9 cellular contexts compared by ENCODE assay signal in the genomic region with DNA sequence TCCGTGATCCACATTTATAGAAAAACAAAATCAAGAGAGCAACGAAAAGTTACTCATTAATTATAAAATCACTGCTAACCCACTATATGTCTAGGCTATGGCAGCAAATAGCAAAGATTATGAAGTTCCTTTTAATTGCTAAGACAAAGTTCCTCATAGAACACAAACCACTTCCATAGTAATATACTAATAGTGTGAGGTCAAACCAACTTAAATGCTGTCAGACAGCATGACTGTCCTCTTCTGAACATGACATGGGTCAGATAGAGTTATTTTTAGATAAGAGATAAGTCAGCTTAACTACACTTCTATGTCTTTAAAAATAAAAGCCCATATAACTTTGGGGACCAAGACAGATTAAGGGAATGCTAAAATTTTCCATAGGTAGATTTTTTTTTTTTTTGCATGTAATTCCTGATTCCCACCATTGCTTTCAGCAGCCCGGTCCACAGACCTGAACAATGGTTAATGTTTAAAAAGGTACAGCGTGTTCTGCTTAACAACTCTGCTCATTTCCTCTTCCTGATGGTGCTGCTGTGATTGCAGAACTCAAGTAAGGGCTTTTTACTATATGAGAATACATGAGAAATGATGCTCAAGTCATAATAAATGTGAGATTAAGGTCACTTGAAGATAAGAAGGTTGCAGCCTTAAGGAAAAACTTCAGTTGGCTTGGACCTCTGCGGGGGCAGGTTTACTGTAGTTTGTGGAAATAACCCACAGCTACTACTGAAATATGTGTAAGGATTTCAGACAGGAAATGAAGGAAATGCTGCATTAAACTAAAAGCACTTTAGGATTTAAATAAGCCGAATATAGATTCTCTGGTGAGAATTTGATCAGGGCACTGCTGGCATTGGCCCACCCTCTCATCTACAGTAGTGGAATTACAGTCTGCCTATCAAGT. TPM values are rescaled to one million over a fixed set of nuclear protein-coding genes. Genes with fewer than 3 reads are reported as not detected.
A peak's percentile ranks its signal among the peaks of the same experiment; 100 is the strongest.
DNase-seq lines count a peak whose midpoint lies in the region; ATAC-seq, FAIRE-seq and TF ChIP-seq lines count a peak whose summit lies in the region.
"Had no signal": no experiment of that assay in that cellular context is flagged by ENCODE, and none has a peak within 500 bp of the region (broad histone marks: within the 10 kb centered on the region; RNA-seq: fewer than 3 reads in every experiment).

No MANE protein-coding gene starts in this region.

- H3K27me3 ChIP-seq in endothelial cell of umbilical vein (ENCODE audit: control insufficient read depth in 2 of 2, insufficient read depth in 2 of 2, low read length in 2 of 2) (no peaks in the 10 kb centered on the region), dorsolateral prefrontal cortex (no peaks in the 10 kb centered on the region)

- H3K27ac ChIP-seq in endothelial cell of umbilical vein (ENCODE audit: insufficient read depth, low read depth, low read length) (peak overlapping the region; percentile 80), dorsolateral prefrontal cortex (no peak overlapping the region)

- H3K4me3 ChIP-seq in endothelial cell of umbilical vein (replicated peaks in 1 of 3; ENCODE audit: insufficient read depth in 1 of 3, low read depth in 1 of 3, low read length in 3 of 3), result peak overlapping the region in 1 of 3 experiments; percentile 6
- H3K4me3 ChIP-seq in dorsolateral prefrontal cortex, result no peak overlapping the region

- H3K27ac Mint-ChIP-seq in osteocyte (ENCODE audit: unreplicated experiment), result peak overlapping the region; percentile 75
- H3K27ac Mint-ChIP-seq in activated CD4-positive, alpha-beta T cell treated with anti-CD3 and anti-CD28 coated beads, Interleukin-2, amount 10 ng/mL, durations not matched to agents 7 days and 5 days, result no peak overlapping the region

- peak; percentile 89 for DNase-seq in endothelial cell of umbilical vein (ENCODE audit: low read depth, low spot score)
- DNase-seq in osteocyte (ENCODE audit: extremely low spot score, unreplicated experiment), result no peak
- DNase-seq in DMS153 (lab: John Stamatoyannopoulos, UW), result no peak
- DNase-seq in dorsolateral prefrontal cortex, result no peak
- DNase-seq in GM13976 (ENCODE audit: low spot score), result no peak
- DNase-seq in activated CD4-positive, alpha-beta T cell treated with anti-CD3 and anti-CD28 coated beads, Interleukin-2, amount 10 ng/mL, durations not matched to agents 7 days and 5 days, result no peak
- DNase-seq: NCI-H1092 had no signal

- H3K4me1 ChIP-seq in endothelial cell of umbilical vein (ENCODE audit: control insufficient read depth, extremely low read depth, insufficient read depth, low read length), result peaks cover 33% of the 10 kb centered on the region

- TF ChIP-seq CTCF in endothelial cell of umbilical vein (IDR thresholded peaks at IDR 0.05; ENCODE audit: extremely low read depth in 1 of 2, insufficient read depth in 1 of 2, low read depth in 1 of 2, low read length in 2 of 2) (no peak), osteocyte (IDR thresholded peaks at IDR 0.05) (no peak), dorsolateral prefrontal cortex (IDR thresholded peaks at IDR 0.05 in 54 of 56, conservative IDR thresholded peaks at IDR 0.05 in 2 of 56; ENCODE audit: low read depth in 1 of 56, partially characterized antibody in 56 of 56) (no peak), GM13976 (IDR thresholded peaks at IDR 0.05; ENCODE audit: borderline replicate concordance, control extremely low read depth, extremely low read depth, insufficient read depth, missing control alignments) (no peak)

- no peaks in the 10 kb centered on the region for H3K9me1 ChIP-seq in endothelial cell of umbilical vein (replicated peaks; ENCODE audit: control insufficient read depth, extremely low read depth, insufficient read depth, low read length)

- no peaks in the 10 kb centered on the region for H3K79me2 ChIP-seq in endothelial cell of umbilical vein (ENCODE audit: control insufficient read depth, insufficient read depth, low read length)

- POLR2A ChIA-PET in endothelial cell of umbilical vein (lab: Charles Lee), result interaction anchor here (2.0 kb wide), 1 partner anchor 38 kb away, joined by 10 read pairs; a partner anchor contains a TSS
- POLR2A ChIA-PET in activated CD4-positive, alpha-beta T cell treated with anti-CD3 and anti-CD28 coated beads, Interleukin-2, amount 10 ng/mL, durations not matched to agents 7 days and 5 days (lab: Charles Lee), result no interaction called here

- TF ChIP-seq POLR2A in endothelial cell of umbilical vein (IDR thresholded peaks at IDR 0.05; ENCODE audit: low read depth, low read length), result no peak

- no peaks in the 10 kb centered on the region for H3K9me3 Mint-ChIP-seq in osteocyte (ENCODE audit: unreplicated experiment)
- peaks cover 2% of the 10 kb centered on the region for H3K9me3 Mint-ChIP-seq in activated CD4-positive, alpha-beta T cell treated with anti-CD3 and anti-CD28 coated beads, Interleukin-2, amount 10 ng/mL, durations not matched to agents 7 days and 5 days

- H2AFZ ChIP-seq in endothelial cell of umbilical vein (ENCODE audit: low read depth, low read length), result no peak overlapping the region

- CTCF ChIA-PET in endothelial cell of umbilical vein (lab: Charles Lee), result interaction anchor here (1.2 to 1.9 kb wide), 4 partner anchors 9 to 72 kb away, joined by 3 to 8 read pairs (median 4); a partner anchor contains a TSS
- CTCF ChIA-PET in activated CD4-positive, alpha-beta T cell treated with anti-CD3 and anti-CD28 coated beads, Interleukin-2, amount 10 ng/mL, durations not matched to agents 7 days and 5 days (lab: Charles Lee), result interaction anchor here (0.5 to 1.6 kb wide), 3 partner anchors 10 to 279 kb away, joined by 3 to 8 read pairs (median 3); no protein-coding TSS in a partner anchor

- H4K20me1 ChIP-seq in endothelial cell of umbilical vein (replicated peaks; ENCODE audit: control insufficient read depth, extremely low read depth, insufficient read depth, low read length), result no peaks in the 10 kb centered on the region

- ATAC-seq in GM19043 (IDR thresholded peaks at IDR 0.05; ENCODE audit: low read depth, unreplicated experiment) (peak; percentile 67), HG03159 (IDR thresholded peaks at IDR 0.05; ENCODE audit: unreplicated experiment) (peak; percentile 82)

- intact Hi-C loops in endothelial cell of umbilical vein (cut with micrococcal nuclease) (loop anchor here (1.0 to 5.0 kb wide), 4 partner anchors 14 to 1272 kb away; a partner anchor contains a TSS), dorsolateral prefrontal cortex (cut with DNase I) (no loop called here)

- in situ Hi-C loops in GM13976 (cut with MboI; ENCODE audit: low sequenced_read_pairs, unreplicated experiment), result no loop called here

- no peak overlapping the region for H3K4me3 Mint-ChIP-seq in osteocyte (ENCODE audit: unreplicated experiment)
- no peak overlapping the region for H3K4me3 Mint-ChIP-seq in activated CD4-positive, alpha-beta T cell treated with anti-CD3 and anti-CD28 coated beads, Interleukin-2, amount 10 ng/mL, durations not matched to agents 7 days and 5 days

- peak overlapping the region; percentile 54 for H3K9ac ChIP-seq in endothelial cell of umbilical vein (replicated peaks; ENCODE audit: extremely low read depth, insufficient read depth, low read length)

- no peaks in the 10 kb centered on the region for H3K9me3 ChIP-seq in endothelial cell of umbilical vein (replicated peaks; ENCODE audit: control insufficient read depth, insufficient read depth, low read length)

- H3K36me3 ChIP-seq in endothelial cell of umbilical vein (ENCODE audit: control insufficient read depth in 2 of 2, extremely low read depth in 1 of 2, insufficient read depth in 2 of 2, low read length in 2 of 2), result no peaks in the 10 kb centered on the region

- peaks cover 32% of the 10 kb centered on the region for H3K4me1 Mint-ChIP-seq in osteocyte (ENCODE audit: unreplicated experiment)
- peaks cover 23% of the 10 kb centered on the region for H3K4me1 Mint-ChIP-seq in activated CD4-positive, alpha-beta T cell treated with anti-CD3 and anti-CD28 coated beads, Interleukin-2, amount 10 ng/mL, durations not matched to agents 7 days and 5 days

- peaks cover 2% of the 10 kb centered on the region for H3K36me3 Mint-ChIP-seq in osteocyte (ENCODE audit: unreplicated experiment)
- H3K36me3 Mint-ChIP-seq in activated CD4-positive, alpha-beta T cell treated with anti-CD3 and anti-CD28 coated beads, Interleukin-2, amount 10 ng/mL, durations not matched to agents 7 days and 5 days (ENCODE audit: low read depth), result peaks cover 4% of the 10 kb centered on the region

- H3K4me2 ChIP-seq in endothelial cell of umbilical vein (ENCODE audit: insufficient read depth, low read length), result peak overlapping the region; percentile 58

- peak; percentile 92 for FAIRE-seq in endothelial cell of umbilical vein (lab: Jason Lieb, UNC)

- no peaks in the 10 kb centered on the region for H3K27me3 Mint-ChIP-seq in osteocyte (ENCODE audit: unreplicated experiment)
- H3K27me3 Mint-ChIP-seq in activated CD4-positive, alpha-beta T cell treated with anti-CD3 and anti-CD28 coated beads, Interleukin-2, amount 10 ng/mL, durations not matched to agents 7 days and 5 days, result no peaks in the 10 kb centered on the region

- dilution Hi-C loops in endothelial cell of umbilical vein (cut with MboI; ENCODE audit: extremely low pct_ligation_motif_present, low sequenced_read_pairs), result no loop called here

- TSS peak; percentile 49 for BruUV-seq in endothelial cell of umbilical vein (replicated peaks; lab: Mats Ljungman, UMichigan)

TF ChIP-seq in endothelial cell of umbilical vein, 7 proteins besides CTCF, POLR2A, EP300 and RAD21 (continues in another document):
- TF ChIP-seq, protein P1, sequence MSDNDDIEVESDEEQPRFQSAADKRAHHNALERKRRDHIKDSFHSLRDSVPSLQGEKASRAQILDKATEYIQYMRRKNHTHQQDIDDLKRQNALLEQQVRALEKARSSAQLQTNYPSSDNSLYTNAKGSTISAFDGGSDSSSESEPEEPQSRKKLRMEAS (IDR thresholded peaks at IDR 0.05; ENCODE audit: insufficient read depth, insufficient read length), result no peak
- no peak for TF ChIP-seq POLR2AphosphoS5 (IDR thresholded peaks at IDR 0.05; ENCODE audit: insufficient read depth, low read depth, low read length)
- peak; percentile 25 for TF ChIP-seq FOS (IDR thresholded peaks at IDR 0.05; ENCODE audit: borderline replicate concordance, insufficient read depth, low read length)

RNA-seq across cellular contexts. Expression of a gene that starts 37.7 kb away (rescaled TPM):
- total RNA-seq in endothelial cell of umbilical vein (148 and 200 TPM in 2 replicates), osteocyte (30.2 and 55.1 TPM in 2 replicates), dorsolateral prefrontal cortex (10 to 100 TPM in 119 of 120 experiments, 1 to 10 TPM in 1; 8.1 to 87.8 (median 26.2) TPM)
- polyA plus RNA-seq in endothelial cell of umbilical vein, result 149 and 171 TPM in 2 replicates
- 139 and 150 TPM in 2 replicates for polyA plus RNA-seq in endothelial cell of umbilical vein (2011; cell fraction: cytosol; rRNA removed)
- 438 and 510 TPM in 2 replicates for polyA plus RNA-seq in endothelial cell of umbilical vein (2011; cell fraction: nucleus; rRNA removed)
- 142 and 205 TPM in 2 replicates for polyA plus RNA-seq in endothelial cell of umbilical vein (2012)
- 318 and 353 TPM in 2 replicates for polyA minus RNA-seq in endothelial cell of umbilical vein
- polyA minus RNA-seq in endothelial cell of umbilical vein (2011; cell fraction: cytosol; rRNA and poly(A)+ RNA removed), result 2.6 TPM
- 428 and 523 TPM in 2 replicates for polyA minus RNA-seq in endothelial cell of umbilical vein (2011; cell fraction: nucleus; rRNA and poly(A)+ RNA removed)
- 10 to 100 TPM; 48.2 to 48.5 TPM for total RNA-seq in activated CD4-positive, alpha-beta T cell treated with anti-CD3 and anti-CD28 coated beads, Interleukin-2, amount 10 ng/mL, durations not matched to agents 7 days and 5 days
